Comparison of ENCODE assay signal across 8 cellular contexts in the genomic region with DNA sequence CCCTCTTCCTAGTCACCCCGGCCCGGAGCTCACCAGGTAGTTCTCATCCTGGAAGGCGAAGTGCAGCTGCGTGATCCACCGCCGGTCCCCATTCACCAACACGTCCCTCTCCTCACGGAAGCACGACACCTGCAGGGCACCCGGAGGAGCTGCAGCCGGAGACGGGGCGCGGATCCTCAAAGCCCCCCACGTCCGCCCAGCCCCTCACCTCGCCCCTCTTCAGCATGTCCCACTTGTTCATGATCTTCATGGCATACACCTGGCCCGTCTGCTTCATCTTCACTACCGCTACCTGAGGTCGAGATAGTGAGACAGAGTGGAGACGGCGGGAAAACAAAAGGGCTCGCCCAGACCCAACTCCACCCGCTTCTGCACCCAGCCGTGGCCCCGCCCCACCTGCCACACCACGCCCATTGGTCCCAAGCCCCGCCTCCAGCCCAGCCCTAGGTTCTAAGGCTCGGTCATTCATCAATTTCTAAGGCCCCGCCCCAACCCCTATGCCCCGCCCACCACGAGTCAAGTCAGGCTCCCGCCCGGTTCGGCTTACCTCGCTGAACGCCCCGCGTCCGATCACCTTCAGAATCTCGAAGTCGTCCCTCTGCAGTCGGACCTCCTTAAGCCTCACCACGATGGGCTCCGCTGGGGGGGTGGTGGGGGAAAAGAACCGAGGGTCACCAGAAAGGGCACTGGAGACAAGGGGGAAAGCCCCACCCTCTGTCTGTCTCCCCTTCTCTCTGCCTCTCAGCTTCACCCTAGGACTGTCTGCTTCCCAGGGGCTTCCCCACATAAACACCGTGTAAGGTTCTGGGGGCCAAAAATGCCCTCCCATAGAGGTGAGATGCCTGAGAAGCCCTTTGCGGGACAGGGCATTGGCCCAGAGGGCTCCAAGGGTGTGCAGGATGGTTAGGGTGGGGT. TPM values are rescaled to one million over a fixed set of nuclear protein-coding genes. Genes with fewer than 3 reads are reported as not detected.
DNase-seq lines count a peak whose midpoint lies in the region; TF ChIP-seq lines count a peak whose summit lies in the region.

No MANE protein-coding gene starts in this region.

- no peaks in the 10 kb centered on the region for H3K9me3 ChIP-seq in prostate gland
- H3K9me3 ChIP-seq in vagina = no peaks in the 10 kb centered on the region

- H3K27me3 Mint-ChIP-seq in activated T-helper 2 cell treated with anti-CD3 and anti-CD28 coated beads, Interferon-gamma antibody, Interleukin-2, Interleukin-4, amounts not matched to agents 10 μg/mL and 5 μg/mL and 100 μg/mL, durations not matched to agents 14 hours and 24 hours and 36 hours (ENCODE audit: low read depth) = peaks cover 15% of the 10 kb centered on the region

- H3K36me3 ChIP-seq in prostate gland (peaks cover 0 to 17% of the 10 kb centered on the region in 2 donors), vagina (peaks cover 0 to 23% of the 10 kb centered on the region in 2 donors)

- no peak overlapping the region for H3K27ac Mint-ChIP-seq in activated T-helper 2 cell treated with anti-CD3 and anti-CD28 coated beads, Interferon-gamma antibody, Interleukin-2, Interleukin-4, amounts not matched to agents 10 μg/mL and 5 μg/mL and 100 μg/mL, durations not matched to agents 14 hours and 24 hours and 36 hours

- peak; percentile 52 to 82 (median 66) for TF ChIP-seq CTCF in prostate gland (IDR thresholded peaks at IDR 0.05)
- TF ChIP-seq CTCF in vagina (IDR thresholded peaks at IDR 0.05) = peak in 2 of 3 experiments; percentile 25 to 48

- H3K9me3 Mint-ChIP-seq in activated T-helper 2 cell treated with anti-CD3 and anti-CD28 coated beads, Interferon-gamma antibody, Interleukin-2, Interleukin-4, amounts not matched to agents 10 μg/mL and 5 μg/mL and 100 μg/mL, durations not matched to agents 14 hours and 24 hours and 36 hours = no peaks in the 10 kb centered on the region

- peak; percentile 69 for DNase-seq in AG08395 (ENCODE audit: low spot score)
- DNase-seq in GM19240 (ENCODE audit: insufficient read length, low spot score) = peak; percentile 92
- DNase-seq in HPDE6-E6E7 (ENCODE audit: extremely low spot score) = peak; percentile 82
- peak; percentile 98 for DNase-seq in OCI-M1 (lab: John Stamatoyannopoulos, UW)
- peak; percentile 86 for DNase-seq in activated T-helper 2 cell treated with anti-CD3 and anti-CD28 coated beads, Interferon-gamma antibody, Interleukin-2, Interleukin-4, amounts not matched to agents 10 μg/mL and 5 μg/mL and 100 μg/mL, durations not matched to agents 14 hours and 24 hours and 36 hours (ENCODE audit: low spot score)
- peak; percentile 48 for DNase-seq in glomerular visceral epithelial cell (ENCODE audit: extremely low spot score)
- DNase-seq in prostate gland (ENCODE audit: low spot score) = peak; percentile 90
- no peak for DNase-seq in vagina (ENCODE audit: extremely low spot score in 2 of 2)

- H3K4me1 ChIP-seq in prostate gland (replicated peaks) (peaks cover 18% of the 10 kb centered on the region), vagina (peaks cover 63% of the 10 kb centered on the region)

- H3K27me3 ChIP-seq in prostate gland (replicated peaks; ENCODE audit: insufficient read depth) = no peaks in the 10 kb centered on the region
- no peaks in the 10 kb centered on the region for H3K27me3 ChIP-seq in vagina

- intact Hi-C loops in activated T-helper 2 cell treated with anti-CD3 and anti-CD28 coated beads, Interferon-gamma antibody, Interleukin-2, Interleukin-4, amounts not matched to agents 10 μg/mL and 5 μg/mL and 100 μg/mL, durations not matched to agents 14 hours and 24 hours and 36 hours (cut with micrococcal nuclease) = loop anchor here (1.0 kb wide), 2 partner anchors 9 to 13 kb away; a partner anchor contains a TSS
- intact Hi-C loops in prostate gland (cut with DNase I) (no loop called here), vagina (cut with DNase I) (no loop called here)

- TF ChIP-seq POLR2A in prostate gland (IDR thresholded peaks at IDR 0.05) (no peak), vagina (IDR thresholded peaks at IDR 0.05) (no peak)

- H3K4me3 ChIP-seq in prostate gland (peak overlapping the region in 1 of 2 donors; percentile 14), vagina (peak overlapping the region; percentile 46 to 67)

- peak overlapping the region; percentile 26 to 82 for H3K27ac ChIP-seq in prostate gland
- H3K27ac ChIP-seq in vagina = peak overlapping the region; percentile 90

- H3K36me3 Mint-ChIP-seq in activated T-helper 2 cell treated with anti-CD3 and anti-CD28 coated beads, Interferon-gamma antibody, Interleukin-2, Interleukin-4, amounts not matched to agents 10 μg/mL and 5 μg/mL and 100 μg/mL, durations not matched to agents 14 hours and 24 hours and 36 hours (ENCODE audit: low read depth) = peaks cover 9% of the 10 kb centered on the region

- peaks cover 7% of the 10 kb centered on the region for H3K4me1 Mint-ChIP-seq in activated T-helper 2 cell treated with anti-CD3 and anti-CD28 coated beads, Interferon-gamma antibody, Interleukin-2, Interleukin-4, amounts not matched to agents 10 μg/mL and 5 μg/mL and 100 μg/mL, durations not matched to agents 14 hours and 24 hours and 36 hours (ENCODE audit: low read depth)

- 11% methylated on average over 48 of the region's 48 CpGs for WGBS in prostate gland

- H3K4me3 Mint-ChIP-seq in activated T-helper 2 cell treated with anti-CD3 and anti-CD28 coated beads, Interferon-gamma antibody, Interleukin-2, Interleukin-4, amounts not matched to agents 10 μg/mL and 5 μg/mL and 100 μg/mL, durations not matched to agents 14 hours and 24 hours and 36 hours (ENCODE audit: low read depth) = peak overlapping the region; percentile 77

RNA-seq across cellular contexts. Expression of a gene that starts 2.8 kb away (rescaled TPM):
- 22.0 and 23.4 TPM in 2 replicates for total RNA-seq in activated T-helper 2 cell treated with anti-CD3 and anti-CD28 coated beads, Interferon-gamma antibody, Interleukin-2, Interleukin-4, amounts not matched to agents 10 μg/mL and 5 μg/mL and 100 μg/mL, durations not matched to agents 14 hours and 24 hours and 36 hours
- total RNA-seq in prostate gland (10 to 100 TPM; 52.8 to 88.2 TPM), vagina (29.0 TPM)

RNA-seq across cellular contexts. Expression of a gene that starts 10.4 kb away (rescaled TPM):
- total RNA-seq in activated T-helper 2 cell treated with anti-CD3 and anti-CD28 coated beads, Interferon-gamma antibody, Interleukin-2, Interleukin-4, amounts not matched to agents 10 μg/mL and 5 μg/mL and 100 μg/mL, durations not matched to agents 14 hours and 24 hours and 36 hours = 4.8 and 5.7 TPM in 2 replicates
- total RNA-seq in prostate gland (10 to 100 TPM; 33.7 to 37.5 TPM), vagina (20.6 TPM)

RNA-seq across cellular contexts. Expression of a gene that starts 13.2 kb away (rescaled TPM):
- 44.7 and 45.6 TPM in 2 replicates for total RNA-seq in activated T-helper 2 cell treated with anti-CD3 and anti-CD28 coated beads, Interferon-gamma antibody, Interleukin-2, Interleukin-4, amounts not matched to agents 10 μg/mL and 5 μg/mL and 100 μg/mL, durations not matched to agents 14 hours and 24 hours and 36 hours
- total RNA-seq in prostate gland (10 to 100 TPM; 35.5 to 96.7 TPM), vagina (31.2 TPM)

RNA-seq across cellular contexts. Expression of a gene that starts 35.6 kb away (rescaled TPM):
- total RNA-seq in activated T-helper 2 cell treated with anti-CD3 and anti-CD28 coated beads, Interferon-gamma antibody, Interleukin-2, Interleukin-4, amounts not matched to agents 10 μg/mL and 5 μg/mL and 100 μg/mL, durations not matched to agents 14 hours and 24 hours and 36 hours = 0.16 and 0.23 TPM in 2 replicates
- total RNA-seq in prostate gland = 1 to 10 TPM in 1 of 2 donors, under 1 TPM in 1; 0.50 to 5.2 TPM
- not detected for total RNA-seq in vagina

RNA-seq across cellular contexts. Expression of a gene that starts 46.2 kb away (rescaled TPM):
- total RNA-seq in activated T-helper 2 cell treated with anti-CD3 and anti-CD28 coated beads, Interferon-gamma antibody, Interleukin-2, Interleukin-4, amounts not matched to agents 10 μg/mL and 5 μg/mL and 100 μg/mL, durations not matched to agents 14 hours and 24 hours and 36 hours = not detected in 2 replicates
- 1 to 10 TPM in 1 of 2 donors, not detected in 1; 1.8 TPM for total RNA-seq in prostate gland
- not detected for total RNA-seq in vagina

Comparison
In these comparisons a context has a peak if more than half of its experiments do, and no peak if none do; other contexts are left out.
1. DNase-seq: peak in AG08395 (single experiment), GM19240 (single experiment), HPDE6-E6E7 (single experiment), OCI-M1 (single experiment), activated T-helper 2 cell treated with anti-CD3 and anti-CD28 coated beads, Interferon-gamma antibody, Interleukin-2, Interleukin-4, amounts not matched to agents 10 μg/mL and 5 μg/mL and 100 μg/mL, durations not matched to agents 14 hours and 24 hours and 36 hours (single experiment), glomerular visceral epithelial cell (single experiment) and prostate gland (single experiment); none in vagina (0 of 2).